In genomic region chr16:28878083-28878926, GRCh38 we compare ENCODE assay signal across 9 cellular contexts. TPM values are rescaled to one million over a fixed set of nuclear protein-coding genes. Genes with fewer than 3 reads are reported as not detected.
DNase-seq lines count a peak whose midpoint lies in the region; ATAC-seq, FAIRE-seq and TF ChIP-seq lines count a peak whose summit lies in the region.
"Had no signal": no experiment of that assay in that cellular context is flagged by ENCODE, and none has a peak within 500 bp of the region (broad histone marks: within the 10 kb centered on the region; RNA-seq: fewer than 3 reads in every experiment).

TSS of gene ATP2A1 (plus strand) at chr16:28878488. CDS start at chr16:28878672, 184 bp downstream.

- TF ChIP-seq CTCF in CD4-positive, alpha-beta T cell (IDR thresholded peaks at IDR 0.05): no peak
- TF ChIP-seq CTCF in OCI-LY1 (IDR thresholded peaks at IDR 0.05; ENCODE audit: low read length) (no peak), endothelial cell of umbilical vein (IDR thresholded peaks at IDR 0.05; ENCODE audit: extremely low read depth in 1 of 2, insufficient read depth in 1 of 2, low read depth in 1 of 2, low read length in 2 of 2) (no peak)

- no TSS peak for BruUV-seq in endothelial cell of umbilical vein (replicated peaks; lab: Mats Ljungman, UMichigan)

- H3K27me3 Mint-ChIP-seq in CD4-positive, alpha-beta T cell: peaks cover 6% of the 10 kb centered on the region

- no peak within 1 kb of the TSS for H3K27ac ChIP-seq in CD4-positive, alpha-beta T cell (ENCODE audit: low read depth, low read length)
- H3K27ac ChIP-seq in OCI-LY1 (ENCODE audit: low read depth, low read length, poor library complexity, severe bottlenecking) (no peak within 1 kb of the TSS), endothelial cell of umbilical vein (ENCODE audit: insufficient read depth, low read depth, low read length) (no peak within 1 kb of the TSS), neuronal stem cell (replicated peaks; ENCODE audit: low read length) (no peak within 1 kb of the TSS)

- no peak within 1 kb of the TSS for H2BK12ac ChIP-seq in neuronal stem cell (ENCODE audit: low read length)

- no peaks in the 10 kb centered on the region for H3K9me1 ChIP-seq in endothelial cell of umbilical vein (replicated peaks; ENCODE audit: control insufficient read depth, extremely low read depth, insufficient read depth, low read length)

- no peaks in the 10 kb centered on the region for H3K27me3 ChIP-seq in CD4-positive, alpha-beta T cell (ENCODE audit: control insufficient read depth, insufficient read depth, low read length)
- H3K27me3 ChIP-seq in OCI-LY1 (ENCODE audit: insufficient read depth, low read length) (no peaks in the 10 kb centered on the region), endothelial cell of umbilical vein (ENCODE audit: control insufficient read depth in 2 of 2, insufficient read depth in 2 of 2, low read length in 2 of 2) (no peaks in the 10 kb centered on the region), neuronal stem cell (ENCODE audit: control insufficient read depth in 3 of 3, insufficient read depth in 3 of 3, low read depth in 1 of 3, low read length in 3 of 3) (peaks cover 0 to 4% (median 0%) of the 10 kb centered on the region in 3 experiments)

- H3K4me1 ChIP-seq in OCI-LY1 (ENCODE audit: insufficient read depth, low read length, severe bottlenecking) (peaks cover 18% of the 10 kb centered on the region), endothelial cell of umbilical vein (ENCODE audit: control insufficient read depth, extremely low read depth, insufficient read depth, low read length) (peaks cover 12% of the 10 kb centered on the region), neuronal stem cell (ENCODE audit: control insufficient read depth in 2 of 2, insufficient read depth in 1 of 2, low read depth in 1 of 2, low read length in 2 of 2) (peaks cover 18 to 54% of the 10 kb centered on the region in 2 donors)

- intact Hi-C loops in CD4-positive, alpha-beta T cell (cut with DNase I, micrococcal nuclease): loop anchor here in 1 of 2 experiments (2.0 kb wide), 1 partner anchor 14 kb away; no protein-coding TSS in a partner anchor
- intact Hi-C loops in endothelial cell of umbilical vein (cut with micrococcal nuclease): no loop called here

- H3K18ac ChIP-seq in neuronal stem cell (ENCODE audit: low read length): peak within 1 kb of the TSS; percentile 97

- CTCF ChIA-PET in CD4-positive, alpha-beta T cell (lab: Charles Lee): interaction anchor here (1.5 kb wide), 1 partner anchor 67 kb away, joined by 5 read pairs; no protein-coding TSS in a partner anchor
- CTCF ChIA-PET in endothelial cell of umbilical vein (lab: Charles Lee): interaction anchor here (2.5 kb wide), 1 partner anchor 67 kb away, joined by 16 read pairs; no protein-coding TSS in a partner anchor

- no peaks in the 10 kb centered on the region for H4K20me1 ChIP-seq in OCI-LY1 (ENCODE audit: insufficient read depth, low read length)
- H4K20me1 ChIP-seq in endothelial cell of umbilical vein (replicated peaks; ENCODE audit: control insufficient read depth, extremely low read depth, insufficient read depth, low read length): no peaks in the 10 kb centered on the region

- no peaks in the 10 kb centered on the region for H3K9me2 ChIP-seq in OCI-LY1 (ENCODE audit: low read depth, low read length)

- H3K23ac ChIP-seq in neuronal stem cell (ENCODE audit: low read depth, low read length, poor library complexity): peak within 1 kb of the TSS; percentile 65

- H3K4me2 ChIP-seq in OCI-LY1 (ENCODE audit: low read length) (peak within 1 kb of the TSS; percentile 74), endothelial cell of umbilical vein (ENCODE audit: insufficient read depth, low read length) (peak within 1 kb of the TSS; percentile 80), neuronal stem cell (ENCODE audit: insufficient read depth, low read length, poor library complexity, severe bottlenecking) (peak within 1 kb of the TSS; percentile 89)

- H3K4me3 Mint-ChIP-seq in CD4-positive, alpha-beta T cell: peak within 1 kb of the TSS; percentile 87

- H3K79me1 ChIP-seq in neuronal stem cell (ENCODE audit: low read depth, low read length): peaks cover 3% of the 10 kb centered on the region

- H3K9me3 ChIP-seq in CD4-positive, alpha-beta T cell (ENCODE audit: control insufficient read depth, low read length): no peaks in the 10 kb centered on the region
- H3K9me3 ChIP-seq in OCI-LY1 (ENCODE audit: low read length) (no peaks in the 10 kb centered on the region), endothelial cell of umbilical vein (replicated peaks; ENCODE audit: control insufficient read depth, insufficient read depth, low read length) (no peaks in the 10 kb centered on the region), neuronal stem cell (replicated peaks in 1 of 2; ENCODE audit: control insufficient read depth in 2 of 2, insufficient read depth in 1 of 2, low read depth in 1 of 2, low read length in 2 of 2) (no peaks in the 10 kb centered on the region)

- no peak within 1 kb of the TSS for H4K91ac ChIP-seq in neuronal stem cell (ENCODE audit: low read depth, low read length, poor library complexity)

- H2BK5ac ChIP-seq in neuronal stem cell (ENCODE audit: low read length): peak within 1 kb of the TSS; percentile 26

- FAIRE-seq in endothelial cell of umbilical vein (lab: Jason Lieb, UNC): no peak

- peak within 1 kb of the TSS; percentile 74 for H3K9ac ChIP-seq in OCI-LY1 (ENCODE audit: low read length)
- peak within 1 kb of the TSS; percentile 59 for H3K9ac ChIP-seq in endothelial cell of umbilical vein (replicated peaks; ENCODE audit: extremely low read depth, insufficient read depth, low read length)
- peak within 1 kb of the TSS; percentile 86 for H3K9ac ChIP-seq in neuronal stem cell (ENCODE audit: low read depth, low read length, poor library complexity)

- no peak for DNase-seq in CD4-positive, alpha-beta T cell
- DNase-seq in endothelial cell of umbilical vein (ENCODE audit: low read depth, low spot score) (no peak), neuronal stem cell (ENCODE audit: low spot score) (no peak), GM19240 (ENCODE audit: insufficient read length, low spot score) (no peak), GM03348 (ENCODE audit: low spot score) (no peak)
- DNase-seq: NK-92 treated with Interleukin-12 subunit alpha and Interleukin-12 subunit beta, amount 100 ng/mL, for 24 hours had no signal

- H3F3A ChIP-seq in OCI-LY1 (ENCODE audit: insufficient read depth, low read length): no peaks in the 10 kb centered on the region

- H2BK15ac ChIP-seq in neuronal stem cell (ENCODE audit: low read length): peak within 1 kb of the TSS; percentile 74

- H3K4me3 ChIP-seq in OCI-LY1 (ENCODE audit: low read depth, low read length, poor library complexity, severe bottlenecking) (peak within 1 kb of the TSS; percentile 65), endothelial cell of umbilical vein (replicated peaks in 1 of 3; ENCODE audit: insufficient read depth in 1 of 3, low read depth in 1 of 3, low read length in 3 of 3) (peak within 1 kb of the TSS; percentile 45 to 82 (median 80)), neuronal stem cell (ENCODE audit: low read length in 2 of 2) (peak within 1 kb of the TSS; percentile 58 to 87)

- ATAC-seq in CD4-positive, alpha-beta T cell (ENCODE audit: poor library complexity): no peak
- ATAC-seq in GM19328 (IDR thresholded peaks at IDR 0.05; ENCODE audit: unreplicated experiment) (no peak), GM18505 (IDR thresholded peaks at IDR 0.05; ENCODE audit: unreplicated experiment) (no peak)

- H3K4ac ChIP-seq in neuronal stem cell (ENCODE audit: low read length): peak within 1 kb of the TSS; percentile 99

- no peaks in the 10 kb centered on the region for H3K9me3 Mint-ChIP-seq in CD4-positive, alpha-beta T cell

- H3K36me3 Mint-ChIP-seq in CD4-positive, alpha-beta T cell (ENCODE audit: low read depth): peaks cover 5% of the 10 kb centered on the region

- dilution Hi-C loops in endothelial cell of umbilical vein (cut with MboI; ENCODE audit: extremely low pct_ligation_motif_present, low sequenced_read_pairs): no loop called here

- no CpG with 5 or more reads among the region's 25 CpGs for WGBS in neuronal stem cell (ENCODE audit: extremely low coverage in 2 of 2, insufficient read length in 2 of 2, insufficient replicate concordance in 1 of 2), 2 donors

- POLR2A ChIA-PET in CD4-positive, alpha-beta T cell (lab: Charles Lee): interaction anchor here (1.4 to 3.2 kb wide), 4 partner anchors 8 to 47 kb away, joined by 4 to 29 read pairs (median 8); partner anchors contain the start of genes RABEP2, SH2B1 and TUFM
- POLR2A ChIA-PET in endothelial cell of umbilical vein (lab: Charles Lee): no interaction called here

- H3K27ac Mint-ChIP-seq in CD4-positive, alpha-beta T cell: no peak within 1 kb of the TSS

- no peak within 1 kb of the TSS for H2BK120ac ChIP-seq in neuronal stem cell (ENCODE audit: low read depth, low read length)

- peaks cover 8% of the 10 kb centered on the region for H3K4me1 Mint-ChIP-seq in CD4-positive, alpha-beta T cell (ENCODE audit: low read depth)

- TF ChIP-seq POLR2A in endothelial cell of umbilical vein (IDR thresholded peaks at IDR 0.05; ENCODE audit: low read depth, low read length) (no peak), GM18505 (IDR thresholded peaks at IDR 0.05; ENCODE audit: borderline replicate concordance, extremely low read depth, insufficient read depth, insufficient read length) (no peak)

- H3K79me2 ChIP-seq in OCI-LY1 (ENCODE audit: insufficient read depth, low read length) (no peaks in the 10 kb centered on the region), endothelial cell of umbilical vein (ENCODE audit: control insufficient read depth, insufficient read depth, low read length) (no peaks in the 10 kb centered on the region)

- peak within 1 kb of the TSS; percentile 98 for H3K14ac ChIP-seq in neuronal stem cell (ENCODE audit: low read length)

- peak within 1 kb of the TSS; percentile 85 for H2AK5ac ChIP-seq in neuronal stem cell (ENCODE audit: low read depth, low read length)

- peaks cover 9% of the 10 kb centered on the region; the same call in 1 of the 2 replicates for H3K36me3 ChIP-seq in OCI-LY1 (ENCODE audit: insufficient read depth, low read length)
- peaks cover 2 to 5% of the 10 kb centered on the region in 2 experiments for H3K36me3 ChIP-seq in endothelial cell of umbilical vein (ENCODE audit: control insufficient read depth in 2 of 2, extremely low read depth in 1 of 2, insufficient read depth in 2 of 2, low read length in 2 of 2)
- H3K36me3 ChIP-seq in neuronal stem cell (replicated peaks in 1 of 2; ENCODE audit: control insufficient read depth in 2 of 2, insufficient read depth in 2 of 2, low read length in 2 of 2): peaks cover 9 to 12% of the 10 kb centered on the region in 2 donors

- no peak within 1 kb of the TSS for H4K8ac ChIP-seq in neuronal stem cell (ENCODE audit: low read depth, low read length)

- no peak within 1 kb of the TSS for H2AFZ ChIP-seq in OCI-LY1 (ENCODE audit: low read length)
- peak within 1 kb of the TSS; percentile 93 for H2AFZ ChIP-seq in endothelial cell of umbilical vein (ENCODE audit: low read depth, low read length)
- H2AFZ ChIP-seq in neuronal stem cell (ENCODE audit: low read length): peak within 1 kb of the TSS; percentile 82

RNA-seq across cellular contexts. Expression of gene ATP2A1, which starts in this region (rescaled TPM):
- total RNA-seq in CD4-positive, alpha-beta T cell: under 1 TPM; 0.56 to 0.77 TPM
- total RNA-seq in endothelial cell of umbilical vein: 2.3 and 2.5 TPM in 2 replicates
- 1.2 TPM in 2 replicates for polyA plus RNA-seq in endothelial cell of umbilical vein
- polyA plus RNA-seq in endothelial cell of umbilical vein (2011; cell fraction: cytosol; rRNA removed): 0.28 and 0.37 TPM in 2 replicates
- 8.1 and 9.3 TPM in 2 replicates for polyA plus RNA-seq in endothelial cell of umbilical vein (2011; cell fraction: nucleus; rRNA removed)
- 3.7 and 6.1 TPM in 2 replicates for polyA plus RNA-seq in endothelial cell of umbilical vein (2012)
- polyA minus RNA-seq in endothelial cell of umbilical vein: 0.40 and 1.5 TPM in 2 replicates
- not detected for polyA minus RNA-seq in endothelial cell of umbilical vein (2011; cell fraction: cytosol; rRNA and poly(A)+ RNA removed)
- polyA minus RNA-seq in endothelial cell of umbilical vein (2011; cell fraction: nucleus; rRNA and poly(A)+ RNA removed): 2.6 and 3.6 TPM in 2 replicates
- 1.9 TPM for polyA plus RNA-seq in neuronal stem cell (2013, experiment 1 of 2)
- 1.7 TPM for polyA plus RNA-seq in neuronal stem cell (2013, experiment 2 of 2)
